17 cellular contexts compared by ENCODE assay signal in the genomic region with DNA sequence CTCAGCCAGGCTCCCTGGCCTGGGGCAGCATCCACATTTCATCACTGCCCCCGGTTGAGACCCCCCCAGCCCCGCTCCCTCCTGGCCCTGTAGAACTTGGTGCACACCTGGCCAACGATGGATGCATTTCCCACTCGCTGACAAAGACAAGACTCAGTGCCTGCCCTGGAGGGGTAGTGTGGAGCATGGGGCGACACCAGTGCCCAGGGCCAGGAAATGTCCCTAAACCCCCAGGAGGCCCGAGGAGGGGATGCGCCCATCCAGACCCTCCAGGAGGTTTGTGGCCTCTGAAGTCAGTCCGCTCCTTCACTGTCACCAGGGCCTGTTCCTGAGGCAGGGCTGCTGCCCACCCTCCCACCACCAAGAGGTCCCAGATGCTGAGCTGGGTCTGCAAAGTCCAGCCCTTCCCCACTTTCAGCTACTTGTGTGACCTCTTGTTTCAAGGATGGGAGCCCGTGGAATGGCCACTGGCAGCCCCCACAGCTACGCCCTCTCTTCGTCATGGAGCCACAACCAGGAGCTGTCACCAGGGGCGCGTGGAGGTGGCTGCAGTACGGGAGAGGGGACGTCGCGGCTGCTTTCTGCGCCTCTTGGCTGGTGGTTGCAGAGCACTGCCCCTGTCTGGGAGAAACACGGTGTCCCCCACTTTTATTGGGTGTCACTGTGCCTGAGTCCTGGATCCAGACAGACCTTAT. TPM values are rescaled to one million over a fixed set of nuclear protein-coding genes. Genes with fewer than 3 reads are reported as not detected.
DNase-seq lines count a peak whose midpoint lies in the region; ATAC-seq and TF ChIP-seq lines count a peak whose summit lies in the region.
"Had no signal": no experiment of that assay in that cellular context is flagged by ENCODE, and none has a peak within 500 bp of the region (broad histone marks: within the 10 kb centered on the region; RNA-seq: fewer than 3 reads in every experiment).

No MANE protein-coding gene starts in this region.

- H3K36me3 Mint-ChIP-seq in chondrocyte (ENCODE audit: low read depth), result no peaks in the 10 kb centered on the region
- H3K36me3 Mint-ChIP-seq in activated naive CD8-positive, alpha-beta T cell treated with anti-CD3 and anti-CD28 coated beads, Interleukin-2, amount 50 U/mL, for 24 hours (ENCODE audit: low read depth), result no peaks in the 10 kb centered on the region
- H3K36me3 Mint-ChIP-seq: CD4-positive, alpha-beta memory T cell had no signal

- ATAC-seq in foreskin keratinocyte (no peak), sciatic nerve (peak; percentile 16), HG03520 (IDR thresholded peaks at IDR 0.05; ENCODE audit: unreplicated experiment) (no peak)
- ATAC-seq in activated naive CD8-positive, alpha-beta T cell treated with anti-CD3 and anti-CD28 coated beads, Interleukin-2, amount 50 U/mL, for 24 hours, result no peak
- ATAC-seq: GM12878, GM23338 had no signal

- no peak overlapping the region for H3K4me3 Mint-ChIP-seq in chondrocyte (ENCODE audit: unreplicated experiment)
- H3K4me3 Mint-ChIP-seq in activated naive CD8-positive, alpha-beta T cell treated with anti-CD3 and anti-CD28 coated beads, Interleukin-2, amount 50 U/mL, for 24 hours, result no peak overlapping the region
- H3K4me3 Mint-ChIP-seq: CD4-positive, alpha-beta memory T cell; GM23338; HFFc6 had no signal

- H3K27ac ChIP-seq in foreskin keratinocyte, result peak overlapping the region; percentile 37

- H3K4me1 ChIP-seq in foreskin keratinocyte, result no peaks in the 10 kb centered on the region
- H3K4me1 ChIP-seq: Caco-2, HAP-1 had no signal

- no peaks in the 10 kb centered on the region for H3K4me1 Mint-ChIP-seq in chondrocyte (ENCODE audit: low read depth)
- H3K4me1 Mint-ChIP-seq in activated naive CD8-positive, alpha-beta T cell treated with anti-CD3 and anti-CD28 coated beads, Interleukin-2, amount 50 U/mL, for 24 hours, result no peaks in the 10 kb centered on the region
- H3K4me1 Mint-ChIP-seq: CD4-positive, alpha-beta memory T cell had no signal

- no peaks in the 10 kb centered on the region for H3K27me3 ChIP-seq in foreskin keratinocyte

- no peak for TF ChIP-seq CTCF in chondrocyte (IDR thresholded peaks at IDR 0.05)
- no peak for TF ChIP-seq CTCF in foreskin keratinocyte (conservative IDR thresholded peaks at IDR 0.05)

- intact Hi-C loops in sciatic nerve (cut with DNase I), result no loop called here

- peaks cover 1% of the 10 kb centered on the region for H3K27me3 Mint-ChIP-seq in chondrocyte (ENCODE audit: low read depth)
- H3K27me3 Mint-ChIP-seq in activated naive CD8-positive, alpha-beta T cell treated with anti-CD3 and anti-CD28 coated beads, Interleukin-2, amount 50 U/mL, for 24 hours, result no peaks in the 10 kb centered on the region

- no peak overlapping the region for H3K27ac Mint-ChIP-seq in chondrocyte (ENCODE audit: unreplicated experiment)
- H3K27ac Mint-ChIP-seq in activated naive CD8-positive, alpha-beta T cell treated with anti-CD3 and anti-CD28 coated beads, Interleukin-2, amount 50 U/mL, for 24 hours, result no peak overlapping the region
- H3K27ac Mint-ChIP-seq: CD4-positive, alpha-beta memory T cell; GM23338; HFFc6 had no signal

- DNase-seq in chondrocyte (ENCODE audit: low spot score) (peak; percentile 68), foreskin keratinocyte (no peak), sciatic nerve (ENCODE audit: low spot score) (no peak), iPS-NIHi7 (ENCODE audit: extremely low spot score) (no peak)
- no peak for DNase-seq in activated naive CD8-positive, alpha-beta T cell treated with anti-CD3 and anti-CD28 coated beads, Interleukin-2, amount 50 U/mL, for 24 hours
- DNase-seq: C1 segment of cervical spinal cord; Caco-2; CD4-positive, alpha-beta memory T cell; DMS153; DND-41; HFFc6 had no signal

- H3K9me3 Mint-ChIP-seq in chondrocyte (ENCODE audit: low read depth), result peaks cover 12% of the 10 kb centered on the region
- no peaks in the 10 kb centered on the region for H3K9me3 Mint-ChIP-seq in activated naive CD8-positive, alpha-beta T cell treated with anti-CD3 and anti-CD28 coated beads, Interleukin-2, amount 50 U/mL, for 24 hours

RNA-seq across cellular contexts. Expression of gene AJAP1, which starts 35.7 kb away (rescaled TPM):
- 0.73 TPM in 1 of 3 replicates, not detected in the others for total RNA-seq in chondrocyte
- total RNA-seq in foreskin keratinocyte, result 13.0 and 13.4 TPM in 2 replicates
- polyA plus RNA-seq in foreskin keratinocyte, result 6.4 and 7.9 TPM in 2 replicates
- total RNA-seq in sciatic nerve, result 1.4 TPM
- total RNA-seq: A172, A673, Caco-2, GM12878, GM23338, HFFc6 had no signal
- polyA plus RNA-seq: CD4-positive, alpha-beta memory T cell; GM12878; GM23338 had no signal
